8 cellular contexts compared by ENCODE assay signal in the genomic region with DNA sequence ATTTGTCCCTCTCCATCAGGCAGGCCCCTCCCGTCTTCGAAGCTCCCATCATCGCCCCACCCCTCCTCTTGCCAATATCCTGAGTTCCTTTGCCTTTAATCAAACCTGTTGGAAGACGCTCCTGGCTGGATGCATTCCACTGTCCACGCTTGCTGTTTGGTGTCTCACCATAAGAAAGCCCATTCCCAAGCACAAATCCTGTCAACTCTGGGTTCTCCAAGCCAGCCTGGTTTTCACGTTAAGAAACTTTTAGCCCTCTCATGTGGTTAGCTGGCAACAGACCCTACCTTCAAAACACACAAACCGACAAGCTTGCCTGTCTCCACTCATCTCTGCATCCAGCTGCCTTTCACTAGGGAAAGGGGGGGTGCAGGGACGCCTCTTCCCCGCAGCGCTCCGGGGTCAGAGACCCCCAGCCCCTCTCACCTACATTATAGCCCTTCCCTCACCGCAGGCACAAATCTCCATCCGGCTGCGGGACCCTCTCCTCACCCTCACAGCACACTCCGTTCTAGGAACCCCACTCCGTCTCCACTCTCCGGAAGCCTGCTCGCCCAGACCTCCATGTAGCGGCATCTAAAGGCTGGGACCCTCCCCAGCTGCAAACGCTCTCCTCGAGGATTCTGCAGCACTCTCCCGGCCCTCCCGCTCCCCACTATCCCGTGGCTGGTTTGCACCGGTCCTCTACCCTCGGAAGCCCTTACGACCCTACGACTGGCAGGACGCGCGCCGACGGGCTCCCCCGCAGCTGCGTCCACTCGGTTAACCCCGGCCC. TPM values are rescaled to one million over a fixed set of nuclear protein-coding genes. Genes with fewer than 3 reads are reported as not detected.
DNase-seq lines count a peak whose midpoint lies in the region; ATAC-seq and TF ChIP-seq lines count a peak whose summit lies in the region.

No MANE protein-coding gene starts in this region.

- H3K4me1 ChIP-seq in uterus: peaks cover 0 to 5% of the 10 kb centered on the region in 2 donors

- TF ChIP-seq POLR2A in uterus (IDR thresholded peaks at IDR 0.05): no peak

- peaks cover 54% of the 10 kb centered on the region for H3K4me1 Mint-ChIP-seq in central memory CD8-positive, alpha-beta T cell

- no peaks in the 10 kb centered on the region for H3K36me3 ChIP-seq in uterus

- intact Hi-C loops in uterus (cut with DNase I; ENCODE audit: low total_unique reads): no loop called here

- H3K36me3 Mint-ChIP-seq in central memory CD8-positive, alpha-beta T cell (ENCODE audit: insufficient read depth): peaks cover 12% of the 10 kb centered on the region

- no peak overlapping the region for H3K27ac Mint-ChIP-seq in central memory CD8-positive, alpha-beta T cell (ENCODE audit: low read depth)

- H3K27me3 Mint-ChIP-seq in central memory CD8-positive, alpha-beta T cell: no peaks in the 10 kb centered on the region

- ATAC-seq in central memory CD8-positive, alpha-beta T cell (replicated peaks; ENCODE audit: extremely low read depth, poor library complexity, severe bottlenecking): no peak
- ATAC-seq in HG02885 (IDR thresholded peaks at IDR 0.05; ENCODE audit: poor library complexity, unreplicated experiment): no peak

- peak overlapping the region; percentile 82 to 92 for H3K27ac ChIP-seq in uterus

- TF ChIP-seq CTCF in GM12864 (IDR thresholded peaks at IDR 0.05; ENCODE audit: low read depth, low read length, missing control alignments) (no peak), uterus (IDR thresholded peaks at IDR 0.05) (no peak)

- H3K27me3 ChIP-seq in uterus: no peaks in the 10 kb centered on the region

- peak overlapping the region; percentile 88 for H3K4me3 ChIP-seq in GM12864 (ENCODE audit: low read depth, low read length)
- H3K4me3 ChIP-seq in uterus: peak overlapping the region; percentile 63 to 79

- no peaks in the 10 kb centered on the region for H3K9me3 ChIP-seq in uterus

- H3K9me3 Mint-ChIP-seq in central memory CD8-positive, alpha-beta T cell: no peaks in the 10 kb centered on the region

- H3K4me3 Mint-ChIP-seq in central memory CD8-positive, alpha-beta T cell: peak overlapping the region; percentile 88

- DNase-seq in GM12864 (ENCODE audit: low read depth): no peak
- peak; percentile 22 for DNase-seq in LHCN-M2 (ENCODE audit: low read depth)
- DNase-seq in central memory CD8-positive, alpha-beta T cell (ENCODE audit: low spot score in 2 of 2): no peak
- DNase-seq in lung microvascular endothelial cell (ENCODE audit: low read depth in 2 of 2): peak; percentile 31 to 35
- no peak for DNase-seq in uterus
- DNase-seq in mucosa of gallbladder (ENCODE audit: low spot score): no peak
- no peak for DNase-seq in stimulated activated naive CD4-positive, alpha-beta T cell treated with Interleukin-2 at 50 U/mL for 16 hours (lab: John Stamatoyannopoulos, UW)

RNA-seq across cellular contexts. Expression of a gene that starts 1.0 kb away (rescaled TPM):
- total RNA-seq in LHCN-M2 (2014; rRNA removed) (46.2 and 50.2 TPM in 2 replicates), lung microvascular endothelial cell (22.4 and 31.3 TPM in 2 replicates), uterus (10 to 100 TPM; 32.3 to 73.4 (median 47.5) TPM), mucosa of gallbladder (84.3 TPM)
- polyA plus RNA-seq in LHCN-M2 (2012): 29.2 TPM

RNA-seq across cellular contexts. Expression of a gene that starts 1.0 kb away (rescaled TPM):
- total RNA-seq in LHCN-M2 (2014; rRNA removed) (1.3 and 1.5 TPM in 2 replicates), lung microvascular endothelial cell (1.3 and 1.6 TPM in 2 replicates), uterus (10 to 100 TPM in 1 of 4 donors, 1 to 10 TPM in 3; 2.8 to 16.3 (median 6.1) TPM), mucosa of gallbladder (13.4 TPM)
- polyA plus RNA-seq in LHCN-M2 (2012): 1.0 TPM

RNA-seq across cellular contexts. Expression of a gene that starts 46.9 kb away (rescaled TPM):
- 13.0 and 18.9 TPM in 2 replicates for total RNA-seq in LHCN-M2 (2014; rRNA removed)
- 10.9 TPM for polyA plus RNA-seq in LHCN-M2 (2012)
- total RNA-seq in lung microvascular endothelial cell: 7.6 and 10.5 TPM in 2 replicates
- total RNA-seq in uterus: 10 to 100 TPM; 23.6 to 79.7 (median 55.0) TPM
- 21.7 TPM for total RNA-seq in mucosa of gallbladder

RNA-seq across cellular contexts. Expression of a gene that starts 54.7 kb away (rescaled TPM):
- total RNA-seq in LHCN-M2 (2014; rRNA removed) (16.6 and 19.1 TPM in 2 replicates), lung microvascular endothelial cell (25.5 and 29.2 TPM in 2 replicates), uterus (10 to 100 TPM; 28.4 to 84.4 (median 37.0) TPM), mucosa of gallbladder (45.6 TPM)
- polyA plus RNA-seq in LHCN-M2 (2012): 7.8 TPM

RNA-seq across cellular contexts. Expression of a gene that starts 54.7 kb away (rescaled TPM):
- total RNA-seq in LHCN-M2 (2014; rRNA removed) (not detected in 2 replicates), lung microvascular endothelial cell (under 0.01 TPM in 2 replicates), uterus (1 to 10 TPM in 1 of 4 donors, under 1 TPM in 1, not detected in 2; 0.12 to 1.8 TPM), mucosa of gallbladder (0.09 TPM)
- not detected for polyA plus RNA-seq in LHCN-M2 (2012)

Comparison
In these comparisons a context has a peak if more than half of its experiments do, and no peak if none do; other contexts are left out.
1. DNase-seq: peak in LHCN-M2 (single experiment) and lung microvascular endothelial cell (2 of 2); none in GM12864 (single experiment), central memory CD8-positive, alpha-beta T cell (0 of 2), uterus (0 of 2), mucosa of gallbladder (single experiment) and stimulated activated naive CD4-positive, alpha-beta T cell treated with Interleukin-2 at 50 U/mL for 16 hours (single experiment).